Comparison of ENCODE assay signal across 16 cellular contexts in the genomic region with DNA sequence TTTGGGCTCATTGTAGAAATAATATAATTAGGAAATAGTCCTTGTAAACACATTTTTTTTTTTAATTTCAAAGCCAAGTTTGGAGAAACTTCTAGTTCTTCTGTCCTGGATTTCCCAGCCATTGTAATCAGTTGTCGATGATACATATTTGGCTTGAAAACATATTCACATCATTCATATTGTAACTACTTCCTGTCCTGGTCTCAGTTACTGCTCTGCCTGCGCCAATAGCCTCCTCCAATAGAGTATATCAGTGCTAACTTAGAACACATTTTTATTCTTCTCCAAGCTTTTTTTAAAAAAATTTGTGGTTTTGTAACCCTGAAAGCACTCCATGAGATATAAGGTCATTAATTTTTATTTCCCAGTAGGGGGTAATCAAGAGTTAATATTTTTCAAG. TPM values are rescaled to one million over a fixed set of nuclear protein-coding genes. Genes with fewer than 3 reads are reported as not detected.
DNase-seq lines count a peak whose midpoint lies in the region; ATAC-seq and TF ChIP-seq lines count a peak whose summit lies in the region.
"Had no signal": no experiment of that assay in that cellular context is flagged by ENCODE, and none has a peak within 500 bp of the region (broad histone marks: within the 10 kb centered on the region; RNA-seq: fewer than 3 reads in every experiment).

No MANE protein-coding gene starts in this region.

- DNase-seq in DMS79 (lab: John Stamatoyannopoulos, UW) (peak; percentile 69), DMS79 treated with DMSO at 0.1 percent for 48 hours (lab: John Stamatoyannopoulos, UW) (no peak), fibroblast of the aortic adventitia (ENCODE audit: low read depth) (peak; percentile 36), lung microvascular endothelial cell (ENCODE audit: low read depth in 2 of 2) (peak; percentile 13 to 77), upper lobe of right lung (no peak)
- no peak for DNase-seq in activated CD8-positive, alpha-beta memory T cell treated with anti-CD3 and anti-CD28 coated beads, Interleukin-2, amount 50 U/mL, for 4 hours
- DNase-seq: BE2C; CD4-positive, alpha-beta T cell; DMS53; NCI-H187; NCI-H69 had no signal

- intact Hi-C loops in upper lobe of right lung (cut with DNase I), result no loop called here

- peak overlapping the region; percentile 71 for H3K27ac ChIP-seq in upper lobe of right lung
- H3K27ac ChIP-seq: 22Rv1 had no signal

- no peaks in the 10 kb centered on the region for H3K27me3 ChIP-seq in upper lobe of right lung
- H3K27me3 ChIP-seq: BE2C had no signal

- no peak for TF ChIP-seq CTCF in fibroblast of the aortic adventitia (IDR thresholded peaks at IDR 0.05; ENCODE audit: insufficient read depth, low read length)
- no peak for TF ChIP-seq CTCF in upper lobe of right lung (IDR thresholded peaks at IDR 0.05)

- H3K36me3 ChIP-seq in upper lobe of right lung, result no peaks in the 10 kb centered on the region
- H3K36me3 ChIP-seq: BE2C, HAP-1 had no signal

- ATAC-seq in upper lobe of right lung, result no peak
- ATAC-seq in HG02678 (IDR thresholded peaks at IDR 0.05; ENCODE audit: unreplicated experiment), result no peak
- ATAC-seq in GM21825 (IDR thresholded peaks at IDR 0.05; ENCODE audit: unreplicated experiment), result no peak

- no peaks in the 10 kb centered on the region for H3K9me3 ChIP-seq in upper lobe of right lung
- H3K9me3 ChIP-seq: BE2C, HAP-1 had no signal

- no peak overlapping the region for H3K4me3 ChIP-seq in fibroblast of the aortic adventitia (ENCODE audit: low read depth, low read length)
- H3K4me3 ChIP-seq in upper lobe of right lung, result no peak overlapping the region
- H3K4me3 ChIP-seq: HAP-1 had no signal

- peaks cover 23% of the 10 kb centered on the region for H3K4me1 ChIP-seq in upper lobe of right lung
- H3K4me1 ChIP-seq: BE2C, HAP-1 had no signal

RNA-seq across cellular contexts. Expression of a gene that starts 46.1 kb away (rescaled TPM):
- 0.45 and 7.4 TPM in 2 replicates for total RNA-seq in fibroblast of the aortic adventitia (ENCODE audit: low replicate concordance)
- total RNA-seq in lung microvascular endothelial cell, result 0.20 TPM in 1 of 2 replicates, not detected in the other
- total RNA-seq in upper lobe of right lung, result 392 TPM
- total RNA-seq: CD4-positive, alpha-beta T cell; OCI-LY7 had no signal

RNA-seq across cellular contexts. Expression of a gene that starts 48.3 kb away (rescaled TPM):
- 1.3 TPM in 1 of 2 replicates, not detected in the other for total RNA-seq in fibroblast of the aortic adventitia (ENCODE audit: low replicate concordance)
- total RNA-seq in lung microvascular endothelial cell, result not detected in 2 replicates
- 22.7 TPM for total RNA-seq in upper lobe of right lung
- total RNA-seq: CD4-positive, alpha-beta T cell; OCI-LY7 had no signal

Comparison
In these comparisons a context has a peak if more than half of its experiments do, and no peak if none do; other contexts are left out.
1. DNase-seq: peak in DMS79 (single experiment), fibroblast of the aortic adventitia (single experiment) and lung microvascular endothelial cell (2 of 2); none in DMS79 treated with DMSO at 0.1 percent for 48 hours (single experiment), upper lobe of right lung (single experiment) and activated CD8-positive, alpha-beta memory T cell treated with anti-CD3 and anti-CD28 coated beads, Interleukin-2, amount 50 U/mL, for 4 hours (single experiment).
2. RNA of a gene that starts 46.1 kb away (total RNA-seq): 392 TPM in upper lobe of right lung (single experiment); 0.45 to 7.4 TPM in fibroblast of the aortic adventitia and 0.20 TPM in lung microvascular endothelial cell; every median in the first group is over 10 times any median in the second.
3. RNA of a gene that starts 48.3 kb away (total RNA-seq): 22.7 TPM in upper lobe of right lung (single experiment); 1.3 TPM in fibroblast of the aortic adventitia and not detected in lung microvascular endothelial cell; every median in the first group is over 10 times any median in the second.